In genomic region chr2:107025869-107026380, GRCh38 we compare ENCODE assay signal across 17 cellular contexts.
DNase-seq lines count a peak whose midpoint lies in the region; ATAC-seq and TF ChIP-seq lines count a peak whose summit lies in the region.
"Had no signal": no experiment of that assay in that cellular context is flagged by ENCODE, and none has a peak within 500 bp of the region (broad histone marks: within the 10 kb centered on the region; RNA-seq: fewer than 3 reads in every experiment).

No MANE protein-coding gene starts in this region.

- no peak overlapping the region for H3K27ac Mint-ChIP-seq in activated naive CD8-positive, alpha-beta T cell treated with anti-CD3 and anti-CD28 coated beads for 36 hours
- H3K27ac Mint-ChIP-seq: activated T-helper 17 cell treated with anti-CD3 and anti-CD28 coated beads, Interleukin-2, amount 50 U/mL, for 72 hours had no signal

- no peaks in the 10 kb centered on the region for H3K9me2 ChIP-seq in hepatocyte (replicated peaks; ENCODE audit: insufficient read depth)

- H3K4me2 ChIP-seq in hepatocyte = no peak overlapping the region

- TF ChIP-seq POLR2A in testis (IDR thresholded peaks at IDR 0.05) = no peak

- H3K36me3 Mint-ChIP-seq in activated naive CD8-positive, alpha-beta T cell treated with anti-CD3 and anti-CD28 coated beads for 36 hours = no peaks in the 10 kb centered on the region

- WGBS in hepatocyte (ENCODE audit: low lambda C conversion rate, missing lambda C conversion rate) = 42% methylated on average over 8 of the region's 8 CpGs
- 80 to 89% methylated on average over 8 of the region's 8 CpGs for WGBS in testis, 2 donors

- no peaks in the 10 kb centered on the region for H3K27me3 ChIP-seq in hepatocyte
- H3K27me3 ChIP-seq in testis = no peaks in the 10 kb centered on the region
- no peaks in the 10 kb centered on the region for H3K27me3 ChIP-seq in BE2C
- H3K27me3 ChIP-seq: adrenal gland, foreskin keratinocyte had no signal

- H3K27ac ChIP-seq in hepatocyte (peak overlapping the region; percentile 75), testis (no peak overlapping the region)
- H3K27ac ChIP-seq: adrenal gland, C4-2B, foreskin keratinocyte had no signal

- no peak overlapping the region for H2AFZ ChIP-seq in hepatocyte

- intact Hi-C loops in testis (cut with DNase I; ENCODE audit: low total_unique reads) = no loop called here

- H3K4me3 Mint-ChIP-seq in activated naive CD8-positive, alpha-beta T cell treated with anti-CD3 and anti-CD28 coated beads for 36 hours = no peak overlapping the region
- H3K4me3 Mint-ChIP-seq: activated T-helper 17 cell treated with anti-CD3 and anti-CD28 coated beads, Interleukin-2, amount 50 U/mL, for 72 hours had no signal

- H4K20me1 ChIP-seq in hepatocyte (ENCODE audit: insufficient read depth, poor library complexity, severe bottlenecking) = no peaks in the 10 kb centered on the region

- H3K4me1 ChIP-seq in hepatocyte (ENCODE audit: insufficient read depth) (peaks cover 4% of the 10 kb centered on the region), testis (no peaks in the 10 kb centered on the region), BE2C (no peaks in the 10 kb centered on the region)
- H3K4me1 ChIP-seq: adrenal gland, foreskin keratinocyte had no signal

- peak; percentile 78 for ATAC-seq in SK-N-SH treated with all-trans-retinoic acid at 6 μM for 48 hours
- ATAC-seq: activated T-helper 17 cell treated with anti-CD3 and anti-CD28 coated beads, Interleukin-2, amount 50 U/mL, for 72 hours; foreskin keratinocyte; sciatic nerve had no signal

- H3K9me3 ChIP-seq in hepatocyte (ENCODE audit: low read depth) (no peaks in the 10 kb centered on the region), testis (no peaks in the 10 kb centered on the region), BE2C (no peaks in the 10 kb centered on the region)
- H3K9me3 ChIP-seq: adrenal gland had no signal

- H3K4me3 ChIP-seq in hepatocyte (no peak overlapping the region), testis (no peak overlapping the region), BE2C (ENCODE audit: low read depth, low read length) (no peak overlapping the region)
- H3K4me3 ChIP-seq: adrenal gland had no signal

- H3K79me2 ChIP-seq in hepatocyte = no peaks in the 10 kb centered on the region

- no peaks in the 10 kb centered on the region for H3K4me1 Mint-ChIP-seq in activated naive CD8-positive, alpha-beta T cell treated with anti-CD3 and anti-CD28 coated beads for 36 hours
- H3K4me1 Mint-ChIP-seq: activated T-helper 17 cell treated with anti-CD3 and anti-CD28 coated beads, Interleukin-2, amount 50 U/mL, for 72 hours had no signal

- TF ChIP-seq CTCF in hepatocyte (IDR thresholded peaks at IDR 0.05; ENCODE audit: poor library complexity) (no peak), testis (IDR thresholded peaks at IDR 0.05) (no peak), BE2C (IDR thresholded peaks at IDR 0.05; ENCODE audit: low read depth, low read length) (no peak)

- no peaks in the 10 kb centered on the region for H3K27me3 Mint-ChIP-seq in activated naive CD8-positive, alpha-beta T cell treated with anti-CD3 and anti-CD28 coated beads for 36 hours
- H3K27me3 Mint-ChIP-seq: activated T-helper 17 cell treated with anti-CD3 and anti-CD28 coated beads, Interleukin-2, amount 50 U/mL, for 72 hours had no signal

- H3K9me3 Mint-ChIP-seq in activated naive CD8-positive, alpha-beta T cell treated with anti-CD3 and anti-CD28 coated beads for 36 hours = no peaks in the 10 kb centered on the region

- DNase-seq in H4 (ENCODE audit: low spot score) (peak; percentile 37), hepatocyte (ENCODE audit: low spot score) (peak; percentile 61), activated gamma-delta T cell (lab: John Stamatoyannopoulos, UW) (no peak), testis (no peak), BE2C (no peak)
- no peak for DNase-seq in activated naive CD8-positive, alpha-beta T cell treated with anti-CD3 and anti-CD28 coated beads for 36 hours
- DNase-seq: activated CD4-positive, alpha-beta T cell treated with anti-CD3 and anti-CD28 coated beads for 1 hour; adrenal gland; DMS53; foreskin keratinocyte; MM.1S; NCI-H1930; NCI-H446 treated with DMSO at 0.1 percent for 48 hours had no signal

- H3K36me3 ChIP-seq in hepatocyte (replicated peaks; ENCODE audit: insufficient read depth, low read depth) = no peaks in the 10 kb centered on the region
- H3K36me3 ChIP-seq in testis (ENCODE audit: low read depth, missing control alignments) = no peaks in the 10 kb centered on the region
- H3K36me3 ChIP-seq in BE2C = no peaks in the 10 kb centered on the region
- H3K36me3 ChIP-seq: adrenal gland had no signal

TF ChIP-seq in SK-N-SH treated with all-trans-retinoic acid at 6 μM for 48 hours, 23 proteins besides CTCF, POLR2A, EP300 and RAD21:
- TF ChIP-seq ESRRG (CRISPR knock-in tag; IDR thresholded peaks at IDR 0.05) (no peak), ZNF70 (CRISPR knock-in tag; IDR thresholded peaks at IDR 0.05) (no peak), ZC3H10 (CRISPR knock-in tag; IDR thresholded peaks at IDR 0.05) (no peak)

Comparison
In these comparisons a context has a peak if more than half of its experiments do, and no peak if none do; other contexts are left out.
1. DNase-seq: peak in H4 (single experiment) and hepatocyte (single experiment); none in activated gamma-delta T cell (single experiment), activated naive CD8-positive, alpha-beta T cell treated with anti-CD3 and anti-CD28 coated beads for 36 hours (single experiment), testis (single experiment) and BE2C (single experiment).